Comparison of ENCODE assay signal across 17 cellular contexts in the genomic region with DNA sequence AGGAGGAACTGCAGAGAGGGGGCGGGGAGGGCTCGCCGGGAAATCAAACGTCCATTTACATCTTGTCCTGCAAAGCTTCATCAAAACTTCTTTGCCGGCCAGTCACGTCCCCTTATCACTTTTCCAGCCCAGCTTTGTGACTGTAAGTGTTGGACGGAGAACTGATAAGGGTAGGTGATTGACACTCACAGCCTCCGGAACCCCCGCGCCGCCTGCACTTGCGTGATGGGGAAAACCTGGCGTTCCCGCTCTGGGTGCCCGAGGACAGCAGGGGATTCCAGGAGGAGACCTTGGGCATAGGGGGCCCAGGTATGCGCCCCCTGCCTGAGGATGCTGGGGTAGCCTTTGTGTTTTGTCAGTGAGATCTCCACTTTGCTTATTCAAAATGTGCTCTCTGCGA.
DNase-seq lines count a peak whose midpoint lies in the region; ATAC-seq, FAIRE-seq and TF ChIP-seq lines count a peak whose summit lies in the region.
"Had no signal": no experiment of that assay in that cellular context is flagged by ENCODE, and none has a peak within 500 bp of the region (broad histone marks: within the 10 kb centered on the region; RNA-seq: fewer than 3 reads in every experiment).

No MANE protein-coding gene starts in this region.

- H3K79me1 ChIP-seq in H1 (ENCODE audit: low read depth, low read length) = no peaks in the 10 kb centered on the region

- H3K36me3 Mint-ChIP-seq in mesothelial cell of epicardium = no peaks in the 10 kb centered on the region
- no peaks in the 10 kb centered on the region for H3K36me3 Mint-ChIP-seq in CD4-positive, alpha-beta T cell (ENCODE audit: low read depth)
- H3K36me3 Mint-ChIP-seq: activated naive CD4-positive, alpha-beta T cell treated with anti-CD3 and anti-CD28 coated beads, Interleukin-2, amount 50 U/mL, for 72 hours had no signal

- no peak overlapping the region for H3K23ac ChIP-seq in H1 (ENCODE audit: insufficient read length)

- H4K20me1 ChIP-seq in Loucy (ENCODE audit: insufficient read depth, low read length, poor library complexity, severe bottlenecking) (no peaks in the 10 kb centered on the region), H1 (replicated peaks in 1 of 2; ENCODE audit: control insufficient read depth in 1 of 2, insufficient read depth in 2 of 2, low read length in 2 of 2) (no peaks in the 10 kb centered on the region)

- no peak overlapping the region for H2BK15ac ChIP-seq in H1 (ENCODE audit: low read length)

- TF ChIP-seq RAD21 in H1 (IDR thresholded peaks at IDR 0.05 in 1 of 2, conservative IDR thresholded peaks at IDR 0.05 in 1 of 2; ENCODE audit: low read depth in 2 of 2, low read length in 2 of 2) = peak; percentile 33 to 55; a peak in 3 of 4 replicates

- no peak overlapping the region for H4K91ac ChIP-seq in H1 (replicated peaks; ENCODE audit: insufficient read length, low read length)

- no peak overlapping the region for H2BK120ac ChIP-seq in H1 (replicated peaks; ENCODE audit: low read depth, low read length)

- POLR2A ChIA-PET in H1 (lab: Charles Lee; ENCODE audit: partially characterized antibody) = interaction anchor here (2.0 kb wide), 1 partner anchor 13 kb away, joined by 5 read pairs; no protein-coding TSS in a partner anchor
- POLR2A ChIA-PET in CD4-positive, alpha-beta T cell (lab: Charles Lee) = no interaction called here

- H2BK20ac ChIP-seq in H1 (ENCODE audit: low read length) = no peak overlapping the region

- H3K4me3 ChIP-seq in GM06990 (replicated peaks; ENCODE audit: low read depth, low read length) (no peak overlapping the region), Loucy (ENCODE audit: low read length, poor library complexity, severe bottlenecking) (no peak overlapping the region), H1 (ENCODE audit: extremely low read depth in 1 of 4, insufficient read depth in 2 of 4, low read depth in 3 of 4, low read length in 4 of 4) (peak overlapping the region; percentile 21 to 54 (median 38); a peak in 6 of 8 replicates)
- H3K4me3 ChIP-seq: suprapubic skin had no signal

- H3K56ac ChIP-seq in H1 (replicated peaks; ENCODE audit: insufficient read length, low read depth, low read length) = no peak overlapping the region

- peaks cover 66% of the 10 kb centered on the region for H3K27me3 Mint-ChIP-seq in mesothelial cell of epicardium (ENCODE audit: low read depth)
- H3K27me3 Mint-ChIP-seq in CD4-positive, alpha-beta T cell = peaks cover 85% of the 10 kb centered on the region

- H2AK5ac ChIP-seq in H1 (ENCODE audit: low read depth, low read length) = no peak overlapping the region

- TF ChIP-seq POLR2A in H1 (IDR thresholded peaks at IDR 0.05; ENCODE audit: control extremely low read depth in 1 of 2, low read depth in 2 of 2, low read length in 2 of 2) = no peak

- intact Hi-C loops in CD4-positive, alpha-beta T cell (cut with DNase I, micrococcal nuclease) = no loop called here

- no peak for FAIRE-seq in H1 (lab: Jason Lieb, UNC)
- FAIRE-seq: bronchial epithelial cell had no signal

- TF ChIP-seq CTCF in GM06990 (IDR thresholded peaks at IDR 0.05; ENCODE audit: insufficient read depth, low read length, poor library complexity, severe bottlenecking) (peak; percentile 20), Loucy (conservative IDR thresholded peaks at IDR 0.05; ENCODE audit: low read length) (peak; percentile 32), H1 (IDR thresholded peaks at IDR 0.05; ENCODE audit: control extremely low read depth in 1 of 3, insufficient read depth in 1 of 3, low read depth in 1 of 3, low read length in 3 of 3) (peak; percentile 67 to 78 (median 75)), mesothelial cell of epicardium (IDR thresholded peaks at IDR 0.05; ENCODE audit: unreplicated experiment) (peak; percentile 37)
- TF ChIP-seq CTCF in CD4-positive, alpha-beta T cell (IDR thresholded peaks at IDR 0.05) = no peak

- H3K9me3 ChIP-seq in Loucy (ENCODE audit: insufficient read depth, low read depth, low read length) (no peaks in the 10 kb centered on the region), H1 (ENCODE audit: insufficient read depth in 2 of 2, low read depth in 1 of 2, low read length in 1 of 2) (no peaks in the 10 kb centered on the region)
- H3K9me3 ChIP-seq in CD4-positive, alpha-beta T cell (ENCODE audit: control insufficient read depth, low read length) = no peaks in the 10 kb centered on the region
- H3K9me3 ChIP-seq: suprapubic skin had no signal

- no peaks in the 10 kb centered on the region; the same call in 1 of the 2 replicates for H3K23me2 ChIP-seq in H1 (ENCODE audit: low read depth, low read length)

- H3K79me2 ChIP-seq in Loucy (ENCODE audit: insufficient read depth, low read length) = no peaks in the 10 kb centered on the region
- H3K79me2 ChIP-seq in H1 (ENCODE audit: control insufficient read depth in 1 of 2, insufficient read depth in 2 of 2, low read length in 2 of 2) = no peaks in the 10 kb centered on the region

- H2AFZ ChIP-seq in Loucy (ENCODE audit: low read length) (no peak overlapping the region), H1 (ENCODE audit: low read length) (peak overlapping the region; percentile 91; the same call in 1 of the 2 replicates)

- H3K27me3 ChIP-seq in GM06990 (replicated peaks; ENCODE audit: control insufficient read depth, insufficient read depth, low read length) (peaks cover 8% of the 10 kb centered on the region), Loucy (ENCODE audit: insufficient read depth, low read length, poor library complexity, severe bottlenecking) (no peaks in the 10 kb centered on the region), H1 (replicated peaks in 1 of 4; ENCODE audit: control insufficient read depth in 3 of 4, extremely low read depth in 1 of 4, insufficient read depth in 3 of 4, low read length in 3 of 4) (no peaks in the 10 kb centered on the region; a peak in 1 of 7 replicates)
- H3K27me3 ChIP-seq in CD4-positive, alpha-beta T cell (ENCODE audit: control insufficient read depth, insufficient read depth, low read length) = peaks cover 42% of the 10 kb centered on the region

- no peak overlapping the region for H3K4me3 Mint-ChIP-seq in mesothelial cell of epicardium
- H3K4me3 Mint-ChIP-seq in CD4-positive, alpha-beta T cell = no peak overlapping the region

- CTCF ChIA-PET in H1 (lab: Charles Lee; ENCODE audit: partially characterized antibody) = interaction anchor here (0.6 to 16.9 kb wide), 13 partner anchors 9 to 274 kb away, joined by 3 to 293 read pairs (median 4); no protein-coding TSS in a partner anchor
- CTCF ChIA-PET in CD4-positive, alpha-beta T cell (lab: Charles Lee) = no interaction called here

- H3K9me2 ChIP-seq in Loucy (replicated peaks; ENCODE audit: low read depth, low read length) = no peaks in the 10 kb centered on the region

- no peak for ATAC-seq in left lobe of liver
- ATAC-seq in HG03439 (IDR thresholded peaks at IDR 0.05; ENCODE audit: unreplicated experiment) = no peak
- no peak for ATAC-seq in CD4-positive, alpha-beta T cell (ENCODE audit: poor library complexity)
- ATAC-seq: activated CD4-positive, CD25-positive, alpha-beta regulatory T cell treated with anti-CD3 and anti-CD28 coated beads, Interleukin-2, amount 50 U/mL, for 24 hours; activated naive CD4-positive, alpha-beta T cell treated with anti-CD3 and anti-CD28 coated beads, Interleukin-2, amount 50 U/mL, for 72 hours had no signal

- H3K4ac ChIP-seq in H1 (replicated peaks; ENCODE audit: insufficient read length, low read depth, low read length) = no peak overlapping the region

- peaks cover 17% of the 10 kb centered on the region for H3K4me1 Mint-ChIP-seq in mesothelial cell of epicardium
- H3K4me1 Mint-ChIP-seq in CD4-positive, alpha-beta T cell (ENCODE audit: low read depth) = no peaks in the 10 kb centered on the region

- H3K4me1 ChIP-seq in Loucy (ENCODE audit: insufficient read depth, low read length, poor library complexity, severe bottlenecking) = no peaks in the 10 kb centered on the region
- peaks cover 3 to 9% (median 5%) of the 10 kb centered on the region in 4 experiments for H3K4me1 ChIP-seq in H1 (replicated peaks in 1 of 4; ENCODE audit: control insufficient read depth in 3 of 4, insufficient read depth in 4 of 4, low read length in 3 of 4)
- H3K4me1 ChIP-seq: suprapubic skin had no signal

- H3K27ac ChIP-seq in H1 (ENCODE audit: low read depth, low read length) = no peak overlapping the region
- no peak overlapping the region for H3K27ac ChIP-seq in CD4-positive, alpha-beta T cell (ENCODE audit: low read depth, low read length)
- H3K27ac ChIP-seq: suprapubic skin had no signal

- DNase-seq in GM06990 (ENCODE audit: extremely low read depth, insufficient read length) (no peak), H1 (ENCODE audit: low read depth in 1 of 2, low spot score in 2 of 2) (peak in 1 of 2 experiments; percentile 81), mesothelial cell of epicardium (ENCODE audit: low spot score in 2 of 2, unreplicated experiment in 2 of 2) (no peak), left lobe of liver (ENCODE audit: low spot score) (no peak)
- no peak for DNase-seq in stimulated activated CD4-positive, alpha-beta T cell treated with anti-CD3 and anti-CD28 coated beads, Interleukin-12 subunit alpha, Interleukin-12 subunit beta, amount 100 ng/mL, for 4 hours
- no peak for DNase-seq in CD4-positive, alpha-beta T cell
- DNase-seq: activated CD8-positive, alpha-beta memory T cell treated with anti-CD3 and anti-CD28 coated beads, Interleukin-2, amount 50 U/mL, for 48 hours; effector CD4-positive, alpha-beta T cell; islet precursor cell; NCI-H1105; SW 1271 had no signal

- no peak overlapping the region for H3K27ac Mint-ChIP-seq in mesothelial cell of epicardium
- H3K27ac Mint-ChIP-seq in CD4-positive, alpha-beta T cell = no peak overlapping the region
- H3K27ac Mint-ChIP-seq: activated naive CD4-positive, alpha-beta T cell treated with anti-CD3 and anti-CD28 coated beads, Interleukin-2, amount 50 U/mL, for 72 hours had no signal

- H2BK5ac ChIP-seq in H1 (ENCODE audit: low read depth, low read length) = no peak overlapping the region; the same call in 1 of the 2 replicates

- WGBS in H1 (ENCODE audit: extremely low coverage in 1 of 2, insufficient coverage in 1 of 2, insufficient read length in 1 of 2, insufficient replicate concordance in 2 of 2, low coverage in 1 of 2, low lambda C conversion rate in 2 of 2, missing lambda C conversion rate in 1 of 2), 2 experiments = 9% methylated on average over 17 of the region's 17 CpGs; no CpG with 5 or more reads in 1 of the 2 experiments

- H3K9ac ChIP-seq in Loucy (ENCODE audit: low read depth, low read length, poor library complexity, severe bottlenecking) (no peak overlapping the region), H1 (replicated peaks in 1 of 4; ENCODE audit: extremely low read depth in 1 of 4, low read depth in 3 of 4, low read length in 3 of 4) (no peak overlapping the region; a peak in 1 of 7 replicates)

- TF ChIP-seq EP300 in H1 (IDR thresholded peaks at IDR 0.05; ENCODE audit: borderline replicate concordance in 1 of 2, low read depth in 2 of 2, low read length in 2 of 2) = no peak

- H3K36me3 ChIP-seq in GM06990 (ENCODE audit: control insufficient read depth, insufficient read depth, low read length) = no peaks in the 10 kb centered on the region
- no peaks in the 10 kb centered on the region for H3K36me3 ChIP-seq in Loucy (ENCODE audit: insufficient read depth, low read length)
- no peaks in the 10 kb centered on the region for H3K36me3 ChIP-seq in H1 (ENCODE audit: control insufficient read depth in 2 of 4, insufficient read depth in 4 of 4, low read length in 3 of 4)
- H3K36me3 ChIP-seq: suprapubic skin had no signal

- H3K4me2 ChIP-seq in Loucy (ENCODE audit: low read depth, low read length, poor library complexity, severe bottlenecking) = no peak overlapping the region
- peak overlapping the region; percentile 71 to 76 for H3K4me2 ChIP-seq in H1 (ENCODE audit: insufficient read depth in 1 of 2, low read depth in 2 of 2, low read length in 2 of 2)

- H3K14ac ChIP-seq in H1 (ENCODE audit: insufficient read length) = no peak overlapping the region

- peak overlapping the region; percentile 44; the same call in 1 of the 2 replicates for H3K18ac ChIP-seq in H1 (ENCODE audit: extremely low read depth, low read length)

- no peak overlapping the region for H4K5ac ChIP-seq in H1 (ENCODE audit: insufficient read length, low read depth, low read length)

- no peaks in the 10 kb centered on the region for H3K9me3 Mint-ChIP-seq in mesothelial cell of epicardium
- H3K9me3 Mint-ChIP-seq in CD4-positive, alpha-beta T cell = no peaks in the 10 kb centered on the region
- H3K9me3 Mint-ChIP-seq: activated naive CD4-positive, alpha-beta T cell treated with anti-CD3 and anti-CD28 coated beads, Interleukin-2, amount 50 U/mL, for 72 hours had no signal

- H2BK12ac ChIP-seq in H1 (ENCODE audit: low read depth, low read length) = no peak overlapping the region

- H3F3A ChIP-seq in Loucy (ENCODE audit: low read depth) = no peaks in the 10 kb centered on the region

- H4K8ac ChIP-seq in H1 (ENCODE audit: extremely low read depth, insufficient read depth, low read length) = no peak overlapping the region

Comparison
In these comparisons a context has a peak if more than half of its experiments do, and no peak if none do; other contexts are left out.
1. H3K4me3 ChIP-seq: peak in H1 (4 of 4); none in GM06990 (single experiment) and Loucy (single experiment).